In the genomic region with DNA sequence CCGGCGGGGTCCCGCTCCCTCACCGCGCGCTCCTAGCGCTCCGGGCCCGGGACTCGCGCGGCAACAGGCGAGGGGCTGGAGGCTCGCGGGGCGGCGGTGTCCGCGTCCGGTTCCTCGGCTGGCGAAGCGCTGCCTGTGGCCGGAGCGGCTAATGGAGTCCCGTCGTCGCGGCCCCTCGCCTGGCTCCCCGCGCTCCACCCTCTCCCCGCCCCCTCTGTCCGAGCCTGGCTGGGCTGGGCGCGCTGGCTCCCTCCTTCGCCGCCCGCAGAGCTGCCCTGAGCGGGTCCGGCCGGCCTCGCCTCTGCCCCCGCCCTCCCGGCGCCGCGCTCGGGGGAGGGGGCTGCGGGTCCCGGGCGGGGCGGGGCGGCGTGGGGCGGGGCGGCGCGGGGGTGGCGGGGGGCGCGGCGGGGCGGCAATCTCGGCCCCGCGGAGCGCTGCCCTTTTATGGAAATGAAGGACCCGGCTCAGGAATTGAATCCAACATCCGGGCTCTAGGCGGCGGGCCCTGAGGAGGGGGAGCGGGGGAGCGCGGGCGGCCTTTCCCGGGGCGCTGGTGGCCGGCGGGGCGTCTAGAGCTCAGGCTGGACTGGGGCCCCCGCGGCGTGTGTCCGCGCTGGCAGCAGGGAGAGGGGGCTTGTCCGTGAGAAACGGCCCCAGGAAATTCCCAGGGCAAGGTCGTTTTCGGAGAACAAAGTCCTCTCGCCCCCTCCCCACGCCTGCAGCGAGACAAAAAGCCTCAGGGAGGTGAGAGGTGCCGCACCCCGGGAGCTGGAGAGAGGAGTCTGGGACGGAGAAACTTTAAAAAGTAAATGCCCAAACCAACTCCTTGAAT, we compare ENCODE assay signal across 1 cellular context.
A peak's percentile ranks its signal among the peaks of the same experiment; 100 is the strongest.
TF ChIP-seq lines count a peak whose summit lies in the region.

A gene with protein sequence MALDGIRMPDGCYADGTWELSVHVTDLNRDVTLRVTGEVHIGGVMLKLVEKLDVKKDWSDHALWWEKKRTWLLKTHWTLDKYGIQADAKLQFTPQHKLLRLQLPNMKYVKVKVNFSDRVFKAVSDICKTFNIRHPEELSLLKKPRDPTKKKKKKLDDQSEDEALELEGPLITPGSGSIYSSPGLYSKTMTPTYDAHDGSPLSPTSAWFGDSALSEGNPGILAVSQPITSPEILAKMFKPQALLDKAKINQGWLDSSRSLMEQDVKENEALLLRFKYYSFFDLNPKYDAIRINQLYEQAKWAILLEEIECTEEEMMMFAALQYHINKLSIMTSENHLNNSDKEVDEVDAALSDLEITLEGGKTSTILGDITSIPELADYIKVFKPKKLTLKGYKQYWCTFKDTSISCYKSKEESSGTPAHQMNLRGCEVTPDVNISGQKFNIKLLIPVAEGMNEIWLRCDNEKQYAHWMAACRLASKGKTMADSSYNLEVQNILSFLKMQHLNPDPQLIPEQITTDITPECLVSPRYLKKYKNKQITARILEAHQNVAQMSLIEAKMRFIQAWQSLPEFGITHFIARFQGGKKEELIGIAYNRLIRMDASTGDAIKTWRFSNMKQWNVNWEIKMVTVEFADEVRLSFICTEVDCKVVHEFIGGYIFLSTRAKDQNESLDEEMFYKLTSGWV (minus strand): TSS at position 153 of the 832 bp plus-strand sequence. CDS start 482 bp downstream, outside the sequence.

TF ChIP-seq in H1, 55 proteins besides CTCF, POLR2A, EP300 and RAD21:
- TF ChIP-seq SP4 (IDR thresholded peaks at IDR 0.05; ENCODE audit: low read length) (no peak), CTBP2 (IDR thresholded peaks at IDR 0.05; ENCODE audit: borderline replicate concordance, insufficient read depth, insufficient read length, low read length) (no peak), USF2 (IDR thresholded peaks at IDR 0.05; ENCODE audit: low read length) (no peak), KDM4A (IDR thresholded peaks at IDR 0.05; ENCODE audit: low read depth, low read length, severe bottlenecking) (peak; percentile 67), TEAD4 (IDR thresholded peaks at IDR 0.05; ENCODE audit: low read depth, low read length) (no peak), JUN (IDR thresholded peaks at IDR 0.05; ENCODE audit: low read depth, low read length) (no peak), KDM1A (IDR thresholded peaks at IDR 0.05; ENCODE audit: borderline replicate concordance, low read length) (no peak), BCL11A (IDR thresholded peaks at IDR 0.05; ENCODE audit: low read depth in 2 of 2, low read length in 2 of 2) (no peak), GABPA (IDR thresholded peaks at IDR 0.05; ENCODE audit: borderline replicate concordance, insufficient read depth, low read length) (0 out of 2 replicates have a peak, but pooled peaks have one; percentile 30), RNF2 (IDR thresholded peaks at IDR 0.05; ENCODE audit: borderline replicate concordance, low read depth, low read length, missing control alignments, poor library complexity, severe bottlenecking) (no peak), SIN3A (conservative IDR thresholded peaks at IDR 0.05 in 1 of 2, IDR thresholded peaks at IDR 0.05 in 1 of 2; ENCODE audit: low read depth in 1 of 2, low read length in 2 of 2) (0 out of 4 replicates have a peak, but pooled peaks of 1 of the 2 experiments have one; percentile 4), POU5F1 (IDR thresholded peaks at IDR 0.05; ENCODE audit: low read depth, low read length) (no peak), HDAC2 (IDR thresholded peaks at IDR 0.05; ENCODE audit: borderline replicate concordance in 1 of 2, low read depth in 2 of 2, low read length in 2 of 2) (0 out of 4 replicates have a peak, but pooled peaks of 1 of the 2 experiments have one; percentile 26), MAFK (IDR thresholded peaks at IDR 0.05; ENCODE audit: low read depth, low read length) (no peak), TAF1 (IDR thresholded peaks at IDR 0.05; ENCODE audit: low read depth, low read length) (peak; percentile 61; the same call in 1 of the 2 replicates), TCF12 (IDR thresholded peaks at IDR 0.05; ENCODE audit: low read depth, low read length) (no peak), TAF7 (optimal IDR thresholded peaks at IDR 0.05; ENCODE audit: borderline replicate concordance, low read depth, low read length) (peak; percentile 67), SRF (IDR thresholded peaks at IDR 0.05; ENCODE audit: low read depth, low read length) (peak; percentile 88), CHD1 (IDR thresholded peaks at IDR 0.05; ENCODE audit: low read depth, low read length) (no peak), HDAC6 (IDR thresholded peaks at IDR 0.05; ENCODE audit: low read depth, low read length) (no peak), KDM5A (IDR thresholded peaks at IDR 0.05; ENCODE audit: low read length) (no peak), YY1 (IDR thresholded peaks at IDR 0.05; ENCODE audit: low read depth, low read length) (no peak; the same call in 1 of the 2 replicates), CHD7 (IDR thresholded peaks at IDR 0.05; ENCODE audit: insufficient replicate concordance, low read length) (no peak), POLR2AphosphoS5 (IDR thresholded peaks at IDR 0.05; ENCODE audit: low read depth, low read length) (peak; percentile 57; the same call in 1 of the 2 replicates), PHF8 (conservative IDR thresholded peaks at IDR 0.05; ENCODE audit: low read depth, low read length) (peak; percentile 82), RBBP5 (IDR thresholded peaks at IDR 0.05; ENCODE audit: borderline replicate concordance, low read depth, low read length) (peak; percentile 68; the same call in 1 of the 2 replicates)
